Comparison of ENCODE assay signal across 8 cellular contexts in genomic region chr7:26293569-26294308, GRCh38. TPM values are rescaled to one million over a fixed set of nuclear protein-coding genes. Genes with fewer than 3 reads are reported as not detected.
DNase-seq lines count a peak whose midpoint lies in the region; ATAC-seq and TF ChIP-seq lines count a peak whose summit lies in the region.

No MANE protein-coding gene starts in this region.

- ATAC-seq in GM19452 (IDR thresholded peaks at IDR 0.05; ENCODE audit: unreplicated experiment) (peak; percentile 66), HG03442 (IDR thresholded peaks at IDR 0.05; ENCODE audit: unreplicated experiment) (peak; percentile 61)

- H3K36me3 Mint-ChIP-seq in activated CD4-positive, alpha-beta T cell treated with anti-CD3 and anti-CD28 coated beads, Interleukin-2, amount 10 ng/mL, durations not matched to agents 24 days and 14 days (ENCODE audit: low read depth), result peaks cover 15% of the 10 kb centered on the region
- H3K36me3 Mint-ChIP-seq in chondrocyte (ENCODE audit: low read depth), result no peaks in the 10 kb centered on the region
- no peaks in the 10 kb centered on the region for H3K36me3 Mint-ChIP-seq in endothelial cell (ENCODE audit: low read depth, unreplicated experiment)

- H3K27me3 Mint-ChIP-seq in activated CD4-positive, alpha-beta T cell treated with anti-CD3 and anti-CD28 coated beads, Interleukin-2, amount 10 ng/mL, durations not matched to agents 24 days and 14 days, result no peaks in the 10 kb centered on the region
- H3K27me3 Mint-ChIP-seq in chondrocyte (ENCODE audit: low read depth), result no peaks in the 10 kb centered on the region
- H3K27me3 Mint-ChIP-seq in endothelial cell (ENCODE audit: unreplicated experiment), result peaks cover 3% of the 10 kb centered on the region

- peak overlapping the region; percentile 94 for H3K27ac Mint-ChIP-seq in activated CD4-positive, alpha-beta T cell treated with anti-CD3 and anti-CD28 coated beads, Interleukin-2, amount 10 ng/mL, durations not matched to agents 24 days and 14 days
- H3K27ac Mint-ChIP-seq in chondrocyte (ENCODE audit: unreplicated experiment) (no peak overlapping the region), endothelial cell (ENCODE audit: unreplicated experiment) (no peak overlapping the region)

- H3K36me3 ChIP-seq in liver (ENCODE audit: control insufficient read depth in 4 of 4, insufficient read depth in 3 of 4, low read depth in 1 of 4, low read length in 3 of 4) (peaks cover 0 to 6% (median 0%) of the 10 kb centered on the region in 4 donors), tibial artery (no peaks in the 10 kb centered on the region)

- H3K9me3 ChIP-seq in liver (ENCODE audit: control insufficient read depth in 4 of 4, low read length in 3 of 4) (no peaks in the 10 kb centered on the region), tibial artery (no peaks in the 10 kb centered on the region)

- in situ Hi-C loops in G401 (cut with HindIII; ENCODE audit: low sequenced_read_pairs), result no loop called here

- H3K9me3 Mint-ChIP-seq in activated CD4-positive, alpha-beta T cell treated with anti-CD3 and anti-CD28 coated beads, Interleukin-2, amount 10 ng/mL, durations not matched to agents 24 days and 14 days, result no peaks in the 10 kb centered on the region
- H3K9me3 Mint-ChIP-seq in chondrocyte (ENCODE audit: low read depth), result no peaks in the 10 kb centered on the region
- no peaks in the 10 kb centered on the region for H3K9me3 Mint-ChIP-seq in endothelial cell (ENCODE audit: unreplicated experiment)

- no peak overlapping the region for H3K9ac ChIP-seq in liver (ENCODE audit: low read depth in 1 of 2, low read length in 2 of 2)

- H3K27me3 ChIP-seq in liver (ENCODE audit: control insufficient read depth in 4 of 4, insufficient read depth in 4 of 4, low read length in 3 of 4) (no peaks in the 10 kb centered on the region), tibial artery (peaks cover 0 to 23% of the 10 kb centered on the region in 2 donors)

- no peak for TF ChIP-seq CTCF in liver (IDR thresholded peaks at IDR 0.05; ENCODE audit: low read depth, low read length, missing input control)
- no peak for TF ChIP-seq CTCF in chondrocyte (IDR thresholded peaks at IDR 0.05)
- no peak for TF ChIP-seq CTCF in endothelial cell (IDR thresholded peaks at IDR 0.05; ENCODE audit: unreplicated experiment)
- no peak for TF ChIP-seq CTCF in tibial artery (IDR thresholded peaks at IDR 0.05)

- H3K4me1 Mint-ChIP-seq in activated CD4-positive, alpha-beta T cell treated with anti-CD3 and anti-CD28 coated beads, Interleukin-2, amount 10 ng/mL, durations not matched to agents 24 days and 14 days, result peaks cover 39% of the 10 kb centered on the region
- peaks cover 3% of the 10 kb centered on the region for H3K4me1 Mint-ChIP-seq in chondrocyte (ENCODE audit: low read depth)
- H3K4me1 Mint-ChIP-seq in endothelial cell (ENCODE audit: unreplicated experiment), result peaks cover 9% of the 10 kb centered on the region

- H3K4me3 Mint-ChIP-seq in activated CD4-positive, alpha-beta T cell treated with anti-CD3 and anti-CD28 coated beads, Interleukin-2, amount 10 ng/mL, durations not matched to agents 24 days and 14 days, result peak overlapping the region; percentile 98
- no peak overlapping the region for H3K4me3 Mint-ChIP-seq in chondrocyte (ENCODE audit: unreplicated experiment)
- H3K4me3 Mint-ChIP-seq in endothelial cell (ENCODE audit: unreplicated experiment), result no peak overlapping the region

- no peak for TF ChIP-seq RAD21 in liver (IDR thresholded peaks at IDR 0.05)

- H3K4me3 ChIP-seq in liver (ENCODE audit: low read depth in 1 of 3, low read length in 3 of 3) (no peak overlapping the region), tibial artery (no peak overlapping the region)

- DNase-seq in activated CD4-positive, alpha-beta T cell treated with anti-CD3 and anti-CD28 coated beads, Interleukin-2, amount 10 ng/mL, durations not matched to agents 24 days and 14 days, result peak; percentile 92
- DNase-seq in chondrocyte (ENCODE audit: low spot score) (no peak), G401 (ENCODE audit: low spot score) (no peak), endothelial cell (ENCODE audit: low spot score) (no peak), tibial artery (no peak)

- intact Hi-C loops in activated CD4-positive, alpha-beta T cell treated with anti-CD3 and anti-CD28 coated beads, Interleukin-2, amount 10 ng/mL, durations not matched to agents 24 days and 14 days (cut with micrococcal nuclease), result loop anchor here (1.0 to 5.0 kb wide), 7 partner anchors 12 to 201 kb away; partner anchors contain the start of gene HNRNPA2B1
- intact Hi-C loops in tibial artery (cut with DNase I; ENCODE audit: low total_unique reads), result no loop called here

- H3K27ac ChIP-seq in liver (ENCODE audit: low read depth in 1 of 2, low read length in 2 of 2) (peak overlapping the region; percentile 36 to 50), tibial artery (no peak overlapping the region)

- WGBS in liver, result 78% methylated on average over 6 of the region's 6 CpGs

- peaks cover 0 to 23% (median 7%) of the 10 kb centered on the region in 4 donors for H3K4me1 ChIP-seq in liver (ENCODE audit: control insufficient read depth in 4 of 4, insufficient read depth in 4 of 4, low read length in 3 of 4)
- peaks cover 0 to 9% (median 3%) of the 10 kb centered on the region in 4 donors for H3K4me1 ChIP-seq in tibial artery

TF ChIP-seq in liver, 16 proteins besides CTCF, POLR2A, EP300 and RAD21:
- no peak for TF ChIP-seq HNF4G (IDR thresholded peaks at IDR 0.05)
- no peak for TF ChIP-seq MAX (IDR thresholded peaks at IDR 0.05)
- TF ChIP-seq FOXA1 (IDR thresholded peaks at IDR 0.05), result no peak
- no peak for TF ChIP-seq SP1 (IDR thresholded peaks at IDR 0.05)
- TF ChIP-seq ZBTB33 (IDR thresholded peaks at IDR 0.05), result no peak
- no peak for TF ChIP-seq EGR1 (IDR thresholded peaks at IDR 0.05; ENCODE audit: low read depth in 2 of 2)
- TF ChIP-seq REST (IDR thresholded peaks at IDR 0.05), result no peak
- TF ChIP-seq JUND (IDR thresholded peaks at IDR 0.05), result no peak
- no peak for TF ChIP-seq RXRA (IDR thresholded peaks at IDR 0.05)
- no peak for TF ChIP-seq YY1 (IDR thresholded peaks at IDR 0.05)
- no peak for TF ChIP-seq FOXA2 (IDR thresholded peaks at IDR 0.05)
- no peak for TF ChIP-seq TAF1 (conservative IDR thresholded peaks at IDR 0.05)
- TF ChIP-seq ATF3 (IDR thresholded peaks at IDR 0.05), result no peak
- TF ChIP-seq HNF4A (conservative IDR thresholded peaks at IDR 0.05), result no peak
- TF ChIP-seq GABPA (IDR thresholded peaks at IDR 0.05 in 1 of 2, conservative IDR thresholded peaks at IDR 0.05 in 1 of 2), result no peak
- TF ChIP-seq NR2F2 (IDR thresholded peaks at IDR 0.05), result no peak

RNA-seq across cellular contexts. Expression of gene SNX10, which starts 2.1 kb away (rescaled TPM):
- total RNA-seq in activated CD4-positive, alpha-beta T cell treated with anti-CD3 and anti-CD28 coated beads, Interleukin-2, amount 10 ng/mL, durations not matched to agents 24 days and 14 days, result 40.1 and 42.1 TPM in 2 replicates
- total RNA-seq in liver, result 10 to 100 TPM in 1 of 2 donors, 1 to 10 TPM in 1; 5.9 to 14.0 TPM
- polyA plus RNA-seq in liver, result 10 to 100 TPM; 11.5 to 15.9 TPM
- total RNA-seq in chondrocyte, result 0.56 to 1.2 TPM (median 0.62 TPM) in 3 replicates
- 32.3 and 34.1 TPM in 2 replicates for total RNA-seq in G401 (2014; rRNA removed; shearing (Covaris generic))
- 13.8 TPM for total RNA-seq in endothelial cell (ENCODE audit: unreplicated experiment)

Comparison
In these comparisons a context has a peak if more than half of its experiments do, and no peak if none do; other contexts are left out.
1. H3K27ac ChIP-seq: peak in liver (2 of 2); none in tibial artery (0 of 2).